ENCODE assay signal across 9 cellular contexts in the genomic region with DNA sequence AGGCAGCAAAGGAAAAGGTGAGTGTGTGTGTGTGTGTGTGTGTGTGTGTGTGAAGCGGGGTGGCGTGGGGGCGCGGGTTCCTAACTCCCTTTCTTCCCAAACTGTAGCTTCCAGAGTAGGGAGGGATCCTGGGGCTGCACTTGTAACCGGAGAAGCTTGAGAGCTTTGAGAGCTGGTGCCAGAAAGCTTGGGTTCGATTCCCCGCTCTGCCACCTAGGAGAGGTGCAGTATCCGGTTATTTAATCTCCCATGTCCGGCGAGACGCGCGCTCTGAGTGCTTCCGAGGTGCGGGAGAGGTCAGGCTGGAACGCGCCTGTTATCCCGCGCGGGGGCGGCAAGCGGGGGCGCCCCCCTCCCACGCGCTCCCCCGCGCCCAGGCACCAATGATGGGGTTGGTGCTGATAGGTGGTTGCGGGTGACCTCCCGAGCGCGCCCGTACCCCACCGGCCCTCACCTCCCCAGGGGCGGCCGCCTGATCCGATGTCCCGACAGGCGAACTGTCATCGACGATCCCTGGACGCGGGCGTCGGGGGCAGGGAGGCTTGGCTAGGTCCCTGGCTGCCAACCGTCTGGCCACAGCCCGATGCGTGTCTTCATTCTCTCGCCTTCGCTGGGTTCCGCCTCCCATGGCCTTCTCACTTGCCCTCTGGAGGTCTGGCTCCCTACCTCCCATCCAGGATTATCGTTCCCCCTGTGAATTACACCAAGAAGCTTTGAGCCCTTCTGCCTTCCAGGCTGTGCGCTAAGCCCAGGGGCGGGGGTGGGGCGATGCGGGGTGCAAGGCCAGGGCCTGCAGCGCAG. TPM values are rescaled to one million over a fixed set of nuclear protein-coding genes. Genes with fewer than 3 reads are reported as not detected.
DNase-seq lines count a peak whose midpoint lies in the region; ATAC-seq and TF ChIP-seq lines count a peak whose summit lies in the region.
"Had no signal": no experiment of that assay in that cellular context is flagged by ENCODE, and none has a peak within 500 bp of the region (broad histone marks: within the 10 kb centered on the region; RNA-seq: fewer than 3 reads in every experiment).

No MANE protein-coding gene starts in this region.

- H3K9me3 ChIP-seq in SK-N-SH (no peaks in the 10 kb centered on the region), mesenchymal stem cell (ENCODE audit: control insufficient read depth, low read length) (no peaks in the 10 kb centered on the region), thoracic aorta (no peaks in the 10 kb centered on the region)

- peak overlapping the region; percentile 14 to 64 for H3K18ac ChIP-seq in mesenchymal stem cell (ENCODE audit: low read depth in 1 of 2, low read length in 2 of 2)

- no peaks in the 10 kb centered on the region for H3K9me2 ChIP-seq in SK-N-SH

- H3K4me1 ChIP-seq in SK-N-SH (ENCODE audit: control insufficient read depth in 1 of 2, insufficient read depth in 2 of 2, low read depth in 1 of 2, low read length in 1 of 2), result no peaks in the 10 kb centered on the region
- peaks cover 6% of the 10 kb centered on the region for H3K4me1 ChIP-seq in mesenchymal stem cell (ENCODE audit: control insufficient read depth, insufficient read depth, low read depth, low read length)
- peaks cover 0 to 3% of the 10 kb centered on the region in 2 donors for H3K4me1 ChIP-seq in thoracic aorta (ENCODE audit: control insufficient read depth in 1 of 2, low read depth in 2 of 2)

- H3K4me3 ChIP-seq in SK-N-SH (ENCODE audit: low read depth in 2 of 2, low read length in 1 of 2) (no peak overlapping the region), mesenchymal stem cell (ENCODE audit: insufficient read depth in 1 of 2, low read depth in 1 of 2, low read length in 2 of 2) (peak overlapping the region in 1 of 2 experiments; percentile 62), thoracic aorta (peak overlapping the region; percentile 62)

- peak overlapping the region; percentile 9 for H4K8ac ChIP-seq in mesenchymal stem cell (ENCODE audit: low read length)

- TF ChIP-seq RAD21 in SK-N-SH (IDR thresholded peaks at IDR 0.05; ENCODE audit: low read length), result no peak

- H3K36me3 ChIP-seq in SK-N-SH (replicated peaks in 1 of 2; ENCODE audit: control insufficient read depth in 1 of 2, insufficient read depth in 2 of 2, low read length in 1 of 2) (no peaks in the 10 kb centered on the region), mesenchymal stem cell (ENCODE audit: control insufficient read depth in 1 of 2, insufficient read depth in 2 of 2, low read depth in 1 of 2, low read length in 2 of 2) (no peaks in the 10 kb centered on the region), thoracic aorta (no peaks in the 10 kb centered on the region)

- no peak overlapping the region for H3K23ac ChIP-seq in mesenchymal stem cell (ENCODE audit: low read length in 2 of 2)

- POLR2A ChIA-PET in SK-N-SH (lab: Yijun Ruan, JAX), result no interaction called here

- H4K91ac ChIP-seq in mesenchymal stem cell (ENCODE audit: low read length), result peak overlapping the region; percentile 66

- no peak overlapping the region for H2BK15ac ChIP-seq in mesenchymal stem cell (ENCODE audit: low read depth, poor library complexity, severe bottlenecking)

- no peak overlapping the region for H3K9ac ChIP-seq in SK-N-SH
- peak overlapping the region; percentile 32 for H3K9ac ChIP-seq in mesenchymal stem cell (ENCODE audit: low read length)

- no peak for ATAC-seq in SK-N-SH treated with all-trans-retinoic acid at 6 μM for 48 hours
- no peak for ATAC-seq in thoracic aorta (ENCODE audit: insufficient number of reproducible peaks, low FRiP score, low read depth)
- no peak for ATAC-seq in HG02588 (IDR thresholded peaks at IDR 0.05; ENCODE audit: unreplicated experiment)

- H3K27me3 ChIP-seq in SK-N-SH (ENCODE audit: insufficient read depth) (no peaks in the 10 kb centered on the region), mesenchymal stem cell (ENCODE audit: control insufficient read depth in 1 of 2, insufficient read depth in 1 of 2, low read length in 2 of 2) (peaks cover 0 to 5% of the 10 kb centered on the region in 2 experiments), thoracic aorta (replicated peaks; ENCODE audit: insufficient read depth) (no peaks in the 10 kb centered on the region)

- H3K27ac ChIP-seq in SK-N-SH (ENCODE audit: low read depth in 2 of 2, low read length in 1 of 2) (no peak overlapping the region), mesenchymal stem cell (ENCODE audit: low read length, poor library complexity, severe bottlenecking) (no peak overlapping the region), thoracic aorta (peak overlapping the region in 1 of 2 donors; percentile 6)

- H3K14ac ChIP-seq in mesenchymal stem cell (ENCODE audit: low read length in 2 of 2), result peak overlapping the region in 1 of 2 experiments; percentile 55

- H3K79me1 ChIP-seq in mesenchymal stem cell (replicated peaks; ENCODE audit: low read length, poor library complexity, severe bottlenecking), result no peaks in the 10 kb centered on the region

- H2AK5ac ChIP-seq in mesenchymal stem cell (ENCODE audit: low read length, severe bottlenecking), result no peak overlapping the region

- WGBS in SK-N-SH (ENCODE audit: low lambda C conversion rate), result 90% methylated on average over 56 of the region's 56 CpGs
- 31% methylated on average over 43 of the region's 56 CpGs for WGBS in mesenchymal stem cell

- H3K79me2 ChIP-seq in SK-N-SH (ENCODE audit: insufficient read depth), result no peaks in the 10 kb centered on the region

- no peak overlapping the region for H2BK5ac ChIP-seq in mesenchymal stem cell (ENCODE audit: low read depth, low read length, poor library complexity, severe bottlenecking)

- TF ChIP-seq CTCF in SK-N-SH (IDR thresholded peaks at IDR 0.05), result no peak
- no peak for TF ChIP-seq CTCF in thoracic aorta (IDR thresholded peaks at IDR 0.05)

- no peak overlapping the region for H3K4ac ChIP-seq in mesenchymal stem cell (ENCODE audit: low read depth in 1 of 2, low read length in 2 of 2)

- TF ChIP-seq EP300 in SK-N-SH (IDR thresholded peaks at IDR 0.05; ENCODE audit: borderline replicate concordance in 1 of 2, low read depth in 1 of 2, low read length in 1 of 2), result no peak

- H2AFZ ChIP-seq in SK-N-SH (ENCODE audit: low read depth) (no peak overlapping the region), mesenchymal stem cell (ENCODE audit: low read depth, low read length) (peak overlapping the region; percentile 99)

- H2BK120ac ChIP-seq in mesenchymal stem cell (ENCODE audit: low read depth, low read length), result no peak overlapping the region

- H4K20me1 ChIP-seq in SK-N-SH (ENCODE audit: insufficient read depth), result no peaks in the 10 kb centered on the region

- H3K4me2 ChIP-seq in SK-N-SH, result no peak overlapping the region
- peak overlapping the region; percentile 31 for H3K4me2 ChIP-seq in mesenchymal stem cell (ENCODE audit: low read length, poor library complexity, severe bottlenecking)

- peak; percentile 39 for DNase-seq in SK-N-SH
- peak; percentile 80 for DNase-seq in ecto neural progenitor cell (ENCODE audit: low spot score)
- DNase-seq in mesenchymal stem cell, result no peak
- DNase-seq in thoracic aorta (ENCODE audit: low spot score), result no peak
- DNase-seq in NCI-H226, result no peak
- DNase-seq in pons (ENCODE audit: low spot score), result no peak
- DNase-seq: activated CD4-positive, alpha-beta T cell treated with anti-CD3 and anti-CD28 coated beads, Interleukin-2, amount 50 U/mL, for 4 hours had no signal

- CTCF ChIA-PET in SK-N-SH (lab: Yijun Ruan, JAX), result interaction anchor here (0.6 to 10.5 kb wide), 6 partner anchors 14 to 65 kb away, joined by 3 to 105 read pairs (median 4); no protein-coding TSS in a partner anchor

- H3F3A ChIP-seq in SK-N-SH (replicated peaks; ENCODE audit: insufficient read depth), result no peaks in the 10 kb centered on the region

- H2BK12ac ChIP-seq in mesenchymal stem cell (ENCODE audit: low read length in 2 of 2), result peak overlapping the region in 1 of 2 experiments; percentile 7

TF ChIP-seq in SK-N-SH, 30 proteins besides CTCF, POLR2A, EP300 and RAD21 (continues in another document):
- TF ChIP-seq JUND (IDR thresholded peaks at IDR 0.05) (no peak), POLR2AphosphoS5 (IDR thresholded peaks at IDR 0.05; ENCODE audit: low read depth, low read length) (no peak), RFX5 (IDR thresholded peaks at IDR 0.05; ENCODE audit: low read length) (no peak), GABPA (IDR thresholded peaks at IDR 0.05; ENCODE audit: low read depth) (no peak), MXI1 (IDR thresholded peaks at IDR 0.05; ENCODE audit: low read depth, low read length) (no peak), RXRA (IDR thresholded peaks at IDR 0.05; ENCODE audit: borderline replicate concordance, low read depth) (no peak)

TF ChIP-seq in SK-N-SH treated with all-trans-retinoic acid at 6 μM for 48 hours, 23 proteins besides CTCF, POLR2A, EP300 and RAD21 (continues in another document):
- TF ChIP-seq ARNTL (CRISPR knock-in tag; IDR thresholded peaks at IDR 0.05; ENCODE audit: borderline replicate concordance, low read depth) (no peak), PPARA (CRISPR knock-in tag; IDR thresholded peaks at IDR 0.05; ENCODE audit: borderline replicate concordance) (no peak), OSR1 (CRISPR knock-in tag; IDR thresholded peaks at IDR 0.05) (no peak), GLIS3 (CRISPR knock-in tag; IDR thresholded peaks at IDR 0.05) (no peak), SNAI2 (CRISPR knock-in tag; IDR thresholded peaks at IDR 0.05) (no peak)

RNA-seq across cellular contexts. Expression of a gene that starts 7.4 kb away (rescaled TPM):
- polyA plus RNA-seq in SK-N-SH (2012; rRNA removed), result 21.5 and 23.4 TPM in 2 replicates
- 25.5 and 28.2 TPM in 2 replicates for polyA plus RNA-seq in SK-N-SH (2012; cell fraction: cytosol; rRNA removed)
- polyA plus RNA-seq in SK-N-SH (2012; cell fraction: nucleus; rRNA removed), result 16.0 and 24.4 TPM in 2 replicates
- 12.0 TPM for polyA plus RNA-seq in mesenchymal stem cell (2013, experiment 1 of 2)
- polyA plus RNA-seq in mesenchymal stem cell (2013, experiment 2 of 2), result 13.2 TPM
- 1 to 10 TPM; 3.0 to 4.8 TPM for total RNA-seq in thoracic aorta

RNA-seq across cellular contexts. Expression of a gene that starts 24.7 kb away (rescaled TPM):
- 24.3 and 28.4 TPM in 2 replicates for polyA plus RNA-seq in SK-N-SH (2012; rRNA removed)
- polyA plus RNA-seq in SK-N-SH (2012; cell fraction: cytosol; rRNA removed), result 13.0 and 18.6 TPM in 2 replicates
- 49.9 and 58.9 TPM in 2 replicates for polyA plus RNA-seq in SK-N-SH (2012; cell fraction: nucleus; rRNA removed)
- polyA plus RNA-seq in mesenchymal stem cell (2013, experiment 1 of 2), result 6.4 TPM
- polyA plus RNA-seq in mesenchymal stem cell (2013, experiment 2 of 2), result 6.0 TPM
- not detected for total RNA-seq in thoracic aorta

RNA-seq across cellular contexts. Expression of a gene that starts 52.4 kb away (rescaled TPM):
- 58.5 and 77.2 TPM in 2 replicates for polyA plus RNA-seq in SK-N-SH (2012; rRNA removed)
- 37.1 and 43.2 TPM in 2 replicates for polyA plus RNA-seq in SK-N-SH (2012; cell fraction: cytosol; rRNA removed)
- 190 and 230 TPM in 2 replicates for polyA plus RNA-seq in SK-N-SH (2012; cell fraction: nucleus; rRNA removed)
- 38.9 TPM for polyA plus RNA-seq in mesenchymal stem cell (2013, experiment 1 of 2)
- 37.6 TPM for polyA plus RNA-seq in mesenchymal stem cell (2013, experiment 2 of 2)
- total RNA-seq in thoracic aorta, result 10 to 100 TPM; 53.6 to 60.0 TPM

RNA-seq across cellular contexts. Expression of a gene that starts 60.0 kb away (rescaled TPM):
- 0.10 and 0.21 TPM in 2 replicates for polyA plus RNA-seq in SK-N-SH (2012; rRNA removed)
- polyA plus RNA-seq in SK-N-SH (2012; cell fraction: cytosol; rRNA removed), result 0.04 and 0.09 TPM in 2 replicates
- polyA plus RNA-seq in SK-N-SH (2012; cell fraction: nucleus; rRNA removed), result 0.56 and 0.59 TPM in 2 replicates
- not detected for polyA plus RNA-seq in mesenchymal stem cell (2013, experiment 1 of 2)
- not detected for polyA plus RNA-seq in mesenchymal stem cell (2013, experiment 2 of 2)
- not detected for total RNA-seq in thoracic aorta

Comparison
In these comparisons a context has a peak if more than half of its experiments do, and no peak if none do; other contexts are left out.
1. DNase-seq: peak in SK-N-SH (single experiment) and ecto neural progenitor cell (single experiment); none in mesenchymal stem cell (single experiment), thoracic aorta (single experiment), NCI-H226 (single experiment) and pons (single experiment).